ENCODE assay signal across 13 cellular contexts in the genomic region with DNA sequence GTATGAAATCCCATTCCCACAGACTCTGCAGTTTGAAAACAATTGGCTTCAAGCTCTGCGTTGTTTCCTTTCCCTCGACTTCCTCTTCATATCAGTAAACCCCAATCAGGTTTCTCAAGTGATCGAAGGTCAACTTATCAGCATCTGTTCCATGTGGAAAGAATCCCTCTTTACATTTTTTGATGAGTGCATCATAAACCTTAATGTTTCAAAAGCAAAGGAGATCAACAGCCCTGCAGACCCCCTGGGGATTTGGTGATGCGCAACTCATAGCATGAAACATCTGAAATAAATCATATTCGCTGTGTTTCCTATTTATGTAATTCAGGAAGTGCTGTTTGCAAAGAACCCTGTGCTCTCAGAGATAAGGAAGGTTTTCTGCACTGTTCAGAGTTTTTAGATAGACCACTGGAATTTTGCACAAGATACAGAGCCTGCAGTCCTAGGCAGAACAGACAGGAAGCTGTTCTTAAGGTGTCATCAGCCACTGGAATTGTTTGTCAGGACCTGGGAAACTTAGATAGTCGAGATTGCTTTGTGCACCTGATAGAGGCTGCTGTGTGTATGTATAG.
DNase-seq lines count a peak whose midpoint lies in the region; ATAC-seq, FAIRE-seq and TF ChIP-seq lines count a peak whose summit lies in the region.
"Had no signal": no experiment of that assay in that cellular context is flagged by ENCODE, and none has a peak within 500 bp of the region (broad histone marks: within the 10 kb centered on the region; RNA-seq: fewer than 3 reads in every experiment).

No MANE protein-coding gene starts in this region.

- CTCF ChIA-PET in CD4-positive, alpha-beta memory T cell (lab: Charles Lee; ENCODE audit: partially characterized antibody): no interaction called here
- CTCF ChIA-PET in GM12878 (lab: Yijun Ruan, JAX): interaction anchor here (1.0 kb wide), 1 partner anchor 306 kb away, joined by 3 read pairs; no protein-coding TSS in a partner anchor
- CTCF ChIA-PET in naive thymus-derived CD4-positive, alpha-beta T cell (lab: Charles Lee): no interaction called here

- SMC1A ChIA-PET in GM12878 (lab: Charles Lee; ENCODE audit: uncharacterized antibody, unreplicated experiment): no interaction called here

- H3K9me3 Mint-ChIP-seq in CD4-positive, alpha-beta memory T cell: peaks cover 0 to 4% (median under 1%) of the 10 kb centered on the region in 8 donors
- H3K9me3 Mint-ChIP-seq in naive thymus-derived CD4-positive, alpha-beta T cell: peaks cover 0 to 11% (median 2%) of the 10 kb centered on the region in 11 donors
- no peaks in the 10 kb centered on the region for H3K9me3 Mint-ChIP-seq in activated T-helper 2 cell treated with anti-CD3 and anti-CD28 coated beads, Interferon-gamma antibody, Interleukin-2, Interleukin-4, amounts not matched to agents 10 μg/mL and 5 μg/mL and 100 μg/mL, durations not matched to agents 14 hours and 24 hours and 36 hours
- H3K9me3 Mint-ChIP-seq: activated CD4-positive, alpha-beta T cell treated with anti-CD3 and anti-CD28 coated beads, Interleukin-2, amount 10 ng/mL, durations not matched to agents 24 days and 14 days had no signal

- FAIRE-seq in GM12878 (lab: Jason Lieb, UNC): no peak

- BruUV-seq in GM12878 (replicated peaks; lab: Mats Ljungman, UMichigan): no TSS peak

- RAD21 ChIA-PET in GM12878 (lab: Charles Lee; ENCODE audit: unreplicated experiment): no interaction called here

- no peak overlapping the region for H3K27ac ChIP-seq in CD4-positive, alpha-beta memory T cell (ENCODE audit: low read depth, low read length)
- no peak overlapping the region for H3K27ac ChIP-seq in GM12878 (ENCODE audit: control insufficient read depth, insufficient read depth)
- peak overlapping the region; percentile 31 for H3K27ac ChIP-seq in naive thymus-derived CD4-positive, alpha-beta T cell (ENCODE audit: low read depth, low read length)
- H3K27ac ChIP-seq: upper lobe of left lung had no signal

- peak; percentile 14; the same call in 1 of the 3 replicates for ATAC-seq in GM12878
- peak; percentile 31 for ATAC-seq in naive thymus-derived CD4-positive, alpha-beta T cell

- H3K36me3 Mint-ChIP-seq in CD4-positive, alpha-beta memory T cell: no peaks in the 10 kb centered on the region
- peaks cover 0 to 2% (median 0%) of the 10 kb centered on the region in 5 donors for H3K36me3 Mint-ChIP-seq in naive thymus-derived CD4-positive, alpha-beta T cell
- H3K36me3 Mint-ChIP-seq in activated T-helper 2 cell treated with anti-CD3 and anti-CD28 coated beads, Interferon-gamma antibody, Interleukin-2, Interleukin-4, amounts not matched to agents 10 μg/mL and 5 μg/mL and 100 μg/mL, durations not matched to agents 14 hours and 24 hours and 36 hours (ENCODE audit: low read depth): no peaks in the 10 kb centered on the region

- H2AFZ ChIP-seq in GM12878 (ENCODE audit: control insufficient read depth, low read depth, low read length): no peak overlapping the region; the same call in 1 of the 2 replicates

- no peaks in the 10 kb centered on the region for H3K79me2 ChIP-seq in GM12878 (ENCODE audit: control insufficient read depth, insufficient read depth, low read length)

- POLR2A ChIA-PET in CD4-positive, alpha-beta memory T cell (lab: Charles Lee; ENCODE audit: partially characterized antibody): interaction anchor here (0.6 kb wide), 1 partner anchor 9 kb away, joined by 3 read pairs; no protein-coding TSS in a partner anchor
- POLR2A ChIA-PET in GM12878 (lab: Charles Lee): no interaction called here
- POLR2A ChIA-PET in naive thymus-derived CD4-positive, alpha-beta T cell (lab: Charles Lee): no interaction called here

- TF ChIP-seq RAD21 in GM12878 (IDR thresholded peaks at IDR 0.05; ENCODE audit: insufficient read depth, low read depth, low read length): no peak

- 11% methylated on average over 6 of the region's 6 CpGs for WGBS in GM12878 (ENCODE audit: insufficient coverage, insufficient replicate concordance, low lambda C conversion rate, missing lambda C conversion rate)

- TF ChIP-seq POLR2A in GM12878 (IDR thresholded peaks at IDR 0.05; ENCODE audit: low read depth, low read length): no peak

- no peak for DNase-seq in CD4-positive, alpha-beta memory T cell
- DNase-seq in MG63 (peak; percentile 18), GM12878 (ENCODE audit: low read depth, low spot score) (no peak), COR-L47 (lab: John Stamatoyannopoulos, UW) (no peak), NCI-H2029 (lab: John Stamatoyannopoulos, UW) (no peak), dedifferentiated amniotic fluid mesenchymal stem cell (ENCODE audit: extremely low spot score) (no peak)
- DNase-seq in naive thymus-derived CD4-positive, alpha-beta T cell: no peak
- no peak for DNase-seq in activated T-helper 2 cell treated with anti-CD3 and anti-CD28 coated beads, Interferon-gamma antibody, Interleukin-2, Interleukin-4, amounts not matched to agents 10 μg/mL and 5 μg/mL and 100 μg/mL, durations not matched to agents 14 hours and 24 hours and 36 hours (ENCODE audit: low spot score)
- DNase-seq: activated CD4-positive, alpha-beta T cell treated with anti-CD3 and anti-CD28 coated beads, Interleukin-2, amount 10 ng/mL, durations not matched to agents 24 days and 14 days; islet precursor cell; NCI-H526 treated with DMSO at 0.1 percent for 48 hours; stimulated activated CD4-positive, alpha-beta T cell treated with anti-CD3 and anti-CD28 coated beads, Interleukin-12 subunit alpha, Interleukin-12 subunit beta, amount 100 ng/mL, for 4 hours; upper lobe of left lung had no signal

- H3K4me1 ChIP-seq in CD4-positive, alpha-beta memory T cell (ENCODE audit: insufficient read depth, low read length): peaks cover 7% of the 10 kb centered on the region
- no peaks in the 10 kb centered on the region for H3K4me1 ChIP-seq in GM12878 (ENCODE audit: control insufficient read depth, insufficient read depth, low read length)
- H3K4me1 ChIP-seq in naive thymus-derived CD4-positive, alpha-beta T cell (ENCODE audit: control insufficient read depth in 2 of 2, insufficient read depth in 2 of 2, low read length in 2 of 2): peaks cover 0 to 26% of the 10 kb centered on the region in 2 donors

- H4K20me1 ChIP-seq in GM12878 (ENCODE audit: control insufficient read depth, insufficient read depth): no peaks in the 10 kb centered on the region

- TF ChIP-seq CTCF in GM12878 (IDR thresholded peaks at IDR 0.05 in 2 of 3, conservative IDR thresholded peaks at IDR 0.05 in 1 of 3; ENCODE audit: control insufficient read depth in 2 of 3, extremely low read depth in 1 of 3, insufficient read depth in 1 of 3, low read depth in 3 of 3, low read length in 3 of 3): no peak

- H3K4me2 ChIP-seq in GM12878 (ENCODE audit: control insufficient read depth, insufficient read depth): no peak overlapping the region

- no peak overlapping the region for H3K4me3 ChIP-seq in CD4-positive, alpha-beta memory T cell (ENCODE audit: low read length in 2 of 2)
- H3K4me3 ChIP-seq in MG63: no peak overlapping the region
- no peak overlapping the region for H3K4me3 ChIP-seq in GM12878
- H3K4me3 ChIP-seq in naive thymus-derived CD4-positive, alpha-beta T cell (ENCODE audit: low read length): peak overlapping the region; percentile 18

- no peak for TF ChIP-seq EP300 in GM12878 (IDR thresholded peaks at IDR 0.05; ENCODE audit: borderline replicate concordance in 1 of 2, control insufficient read depth in 1 of 2, low read depth in 2 of 2, low read length in 2 of 2)

- intact Hi-C loops in CD4-positive, alpha-beta memory T cell (cut with micrococcal nuclease): no loop called here
- intact Hi-C loops in GM12878 (cut with micrococcal nuclease; ENCODE audit: unreplicated experiment): no loop called here
- intact Hi-C loops in naive thymus-derived CD4-positive, alpha-beta T cell (cut with micrococcal nuclease): no loop called here
- intact Hi-C loops in activated T-helper 2 cell treated with anti-CD3 and anti-CD28 coated beads, Interferon-gamma antibody, Interleukin-2, Interleukin-4, amounts not matched to agents 10 μg/mL and 5 μg/mL and 100 μg/mL, durations not matched to agents 14 hours and 24 hours and 36 hours (cut with micrococcal nuclease): no loop called here

- H3K4me3 Mint-ChIP-seq in CD4-positive, alpha-beta memory T cell: peak overlapping the region in 7 of 8 donors; percentile 32 to 68 (median 62)
- peak overlapping the region; percentile 12 to 86 (median 75) for H3K4me3 Mint-ChIP-seq in naive thymus-derived CD4-positive, alpha-beta T cell
- H3K4me3 Mint-ChIP-seq in activated T-helper 2 cell treated with anti-CD3 and anti-CD28 coated beads, Interferon-gamma antibody, Interleukin-2, Interleukin-4, amounts not matched to agents 10 μg/mL and 5 μg/mL and 100 μg/mL, durations not matched to agents 14 hours and 24 hours and 36 hours (ENCODE audit: low read depth): no peak overlapping the region
- H3K4me3 Mint-ChIP-seq: activated CD4-positive, alpha-beta T cell treated with anti-CD3 and anti-CD28 coated beads, Interleukin-2, amount 10 ng/mL, durations not matched to agents 24 days and 14 days had no signal

- peaks cover 3% of the 10 kb centered on the region in 2 donors for H3K27me3 Mint-ChIP-seq in CD4-positive, alpha-beta memory T cell
- no peaks in the 10 kb centered on the region for H3K27me3 Mint-ChIP-seq in naive thymus-derived CD4-positive, alpha-beta T cell
- peaks cover 2% of the 10 kb centered on the region for H3K27me3 Mint-ChIP-seq in activated T-helper 2 cell treated with anti-CD3 and anti-CD28 coated beads, Interferon-gamma antibody, Interleukin-2, Interleukin-4, amounts not matched to agents 10 μg/mL and 5 μg/mL and 100 μg/mL, durations not matched to agents 14 hours and 24 hours and 36 hours (ENCODE audit: low read depth)
- H3K27me3 Mint-ChIP-seq: activated CD4-positive, alpha-beta T cell treated with anti-CD3 and anti-CD28 coated beads, Interleukin-2, amount 10 ng/mL, durations not matched to agents 24 days and 14 days had no signal

- H3K4me1 Mint-ChIP-seq in CD4-positive, alpha-beta memory T cell: peaks cover 14 to 17% (median 16%) of the 10 kb centered on the region in 4 donors
- peaks cover 19 to 66% (median 55%) of the 10 kb centered on the region in 7 donors for H3K4me1 Mint-ChIP-seq in naive thymus-derived CD4-positive, alpha-beta T cell
- H3K4me1 Mint-ChIP-seq in activated T-helper 2 cell treated with anti-CD3 and anti-CD28 coated beads, Interferon-gamma antibody, Interleukin-2, Interleukin-4, amounts not matched to agents 10 μg/mL and 5 μg/mL and 100 μg/mL, durations not matched to agents 14 hours and 24 hours and 36 hours (ENCODE audit: low read depth): peaks cover 12% of the 10 kb centered on the region

- no peak overlapping the region for H3K9ac ChIP-seq in GM12878 (ENCODE audit: control insufficient read depth, insufficient read depth, low read length)

- in situ Hi-C loops in GM12878 (cut with MboI): no loop called here

- H3K36me3 ChIP-seq in CD4-positive, alpha-beta memory T cell (ENCODE audit: insufficient read depth, low read length): no peaks in the 10 kb centered on the region
- H3K36me3 ChIP-seq in MG63 (no peaks in the 10 kb centered on the region), GM12878 (ENCODE audit: control insufficient read depth in 2 of 2, insufficient read depth in 2 of 2, low read length in 1 of 2) (no peaks in the 10 kb centered on the region)
- H3K36me3 ChIP-seq in naive thymus-derived CD4-positive, alpha-beta T cell (ENCODE audit: control insufficient read depth in 2 of 3, insufficient read depth in 3 of 3, low read length in 3 of 3): no peaks in the 10 kb centered on the region
- H3K36me3 ChIP-seq: upper lobe of left lung had no signal

- H3K27me3 ChIP-seq in CD4-positive, alpha-beta memory T cell (ENCODE audit: insufficient read depth, low read length): no peaks in the 10 kb centered on the region
- H3K27me3 ChIP-seq in MG63: no peaks in the 10 kb centered on the region
- no peaks in the 10 kb centered on the region for H3K27me3 ChIP-seq in GM12878 (replicated peaks in 1 of 2; ENCODE audit: control insufficient read depth in 2 of 2, insufficient read depth in 2 of 2, low read length in 1 of 2)
- no peaks in the 10 kb centered on the region for H3K27me3 ChIP-seq in naive thymus-derived CD4-positive, alpha-beta T cell (ENCODE audit: control insufficient read depth in 2 of 2, insufficient read depth in 2 of 2, low read length in 2 of 2)
- H3K27me3 ChIP-seq: upper lobe of left lung had no signal

- H3K9me3 ChIP-seq in CD4-positive, alpha-beta memory T cell (ENCODE audit: control insufficient read depth in 1 of 2, low read length in 2 of 2): no peaks in the 10 kb centered on the region
- H3K9me3 ChIP-seq in MG63 (no peaks in the 10 kb centered on the region), GM12878 (replicated peaks; ENCODE audit: control insufficient read depth, insufficient read depth, low read length) (no peaks in the 10 kb centered on the region)
- no peaks in the 10 kb centered on the region for H3K9me3 ChIP-seq in naive thymus-derived CD4-positive, alpha-beta T cell (ENCODE audit: control insufficient read depth in 2 of 3, low read length in 3 of 3)
- H3K9me3 ChIP-seq: upper lobe of left lung had no signal

- H3K27ac Mint-ChIP-seq in CD4-positive, alpha-beta memory T cell: peak overlapping the region in 3 of 7 donors; percentile 1 to 55 (median 1)
- peak overlapping the region in 7 of 9 donors; percentile 12 to 86 (median 26) for H3K27ac Mint-ChIP-seq in naive thymus-derived CD4-positive, alpha-beta T cell
- no peak overlapping the region for H3K27ac Mint-ChIP-seq in activated T-helper 2 cell treated with anti-CD3 and anti-CD28 coated beads, Interferon-gamma antibody, Interleukin-2, Interleukin-4, amounts not matched to agents 10 μg/mL and 5 μg/mL and 100 μg/mL, durations not matched to agents 14 hours and 24 hours and 36 hours
- H3K27ac Mint-ChIP-seq: activated CD4-positive, alpha-beta T cell treated with anti-CD3 and anti-CD28 coated beads, Interleukin-2, amount 10 ng/mL, durations not matched to agents 24 days and 14 days had no signal
